Comparison of ENCODE assay signal across 1 cellular context in the genomic region with DNA sequence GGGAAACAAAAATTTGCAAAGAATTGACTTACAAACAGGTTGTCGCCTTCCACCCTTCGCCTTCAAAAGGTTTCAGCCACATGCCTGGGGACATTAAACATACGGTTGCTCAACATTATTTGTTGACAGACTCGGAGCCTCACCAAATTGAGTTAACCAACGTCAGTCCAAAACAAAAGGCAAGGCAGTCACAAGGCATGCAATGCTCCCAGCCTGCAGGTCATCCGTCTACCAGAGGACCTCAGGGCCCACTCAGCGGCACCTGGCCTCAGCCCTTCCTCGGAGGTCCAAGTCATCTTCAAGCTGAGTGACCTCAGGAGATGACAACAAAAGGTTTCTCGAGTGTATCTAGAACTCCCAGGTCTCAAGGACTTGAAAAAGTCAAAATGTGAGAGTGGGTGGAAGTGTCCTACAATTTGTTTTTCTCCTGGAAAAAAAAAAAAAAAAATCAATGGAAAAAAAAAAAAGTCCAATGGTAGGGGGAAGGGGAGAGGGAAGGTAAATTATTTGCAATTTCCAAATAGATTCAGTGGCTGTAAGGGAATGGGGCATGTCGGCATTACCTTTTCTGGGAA.
TF ChIP-seq lines count a peak whose summit lies in the region.

No MANE protein-coding gene starts in this region.

TF ChIP-seq in HepG2, 621 proteins besides CTCF, POLR2A, EP300 and RAD21 (continued from another document and continues in another):
- TF ChIP-seq, protein P1, sequence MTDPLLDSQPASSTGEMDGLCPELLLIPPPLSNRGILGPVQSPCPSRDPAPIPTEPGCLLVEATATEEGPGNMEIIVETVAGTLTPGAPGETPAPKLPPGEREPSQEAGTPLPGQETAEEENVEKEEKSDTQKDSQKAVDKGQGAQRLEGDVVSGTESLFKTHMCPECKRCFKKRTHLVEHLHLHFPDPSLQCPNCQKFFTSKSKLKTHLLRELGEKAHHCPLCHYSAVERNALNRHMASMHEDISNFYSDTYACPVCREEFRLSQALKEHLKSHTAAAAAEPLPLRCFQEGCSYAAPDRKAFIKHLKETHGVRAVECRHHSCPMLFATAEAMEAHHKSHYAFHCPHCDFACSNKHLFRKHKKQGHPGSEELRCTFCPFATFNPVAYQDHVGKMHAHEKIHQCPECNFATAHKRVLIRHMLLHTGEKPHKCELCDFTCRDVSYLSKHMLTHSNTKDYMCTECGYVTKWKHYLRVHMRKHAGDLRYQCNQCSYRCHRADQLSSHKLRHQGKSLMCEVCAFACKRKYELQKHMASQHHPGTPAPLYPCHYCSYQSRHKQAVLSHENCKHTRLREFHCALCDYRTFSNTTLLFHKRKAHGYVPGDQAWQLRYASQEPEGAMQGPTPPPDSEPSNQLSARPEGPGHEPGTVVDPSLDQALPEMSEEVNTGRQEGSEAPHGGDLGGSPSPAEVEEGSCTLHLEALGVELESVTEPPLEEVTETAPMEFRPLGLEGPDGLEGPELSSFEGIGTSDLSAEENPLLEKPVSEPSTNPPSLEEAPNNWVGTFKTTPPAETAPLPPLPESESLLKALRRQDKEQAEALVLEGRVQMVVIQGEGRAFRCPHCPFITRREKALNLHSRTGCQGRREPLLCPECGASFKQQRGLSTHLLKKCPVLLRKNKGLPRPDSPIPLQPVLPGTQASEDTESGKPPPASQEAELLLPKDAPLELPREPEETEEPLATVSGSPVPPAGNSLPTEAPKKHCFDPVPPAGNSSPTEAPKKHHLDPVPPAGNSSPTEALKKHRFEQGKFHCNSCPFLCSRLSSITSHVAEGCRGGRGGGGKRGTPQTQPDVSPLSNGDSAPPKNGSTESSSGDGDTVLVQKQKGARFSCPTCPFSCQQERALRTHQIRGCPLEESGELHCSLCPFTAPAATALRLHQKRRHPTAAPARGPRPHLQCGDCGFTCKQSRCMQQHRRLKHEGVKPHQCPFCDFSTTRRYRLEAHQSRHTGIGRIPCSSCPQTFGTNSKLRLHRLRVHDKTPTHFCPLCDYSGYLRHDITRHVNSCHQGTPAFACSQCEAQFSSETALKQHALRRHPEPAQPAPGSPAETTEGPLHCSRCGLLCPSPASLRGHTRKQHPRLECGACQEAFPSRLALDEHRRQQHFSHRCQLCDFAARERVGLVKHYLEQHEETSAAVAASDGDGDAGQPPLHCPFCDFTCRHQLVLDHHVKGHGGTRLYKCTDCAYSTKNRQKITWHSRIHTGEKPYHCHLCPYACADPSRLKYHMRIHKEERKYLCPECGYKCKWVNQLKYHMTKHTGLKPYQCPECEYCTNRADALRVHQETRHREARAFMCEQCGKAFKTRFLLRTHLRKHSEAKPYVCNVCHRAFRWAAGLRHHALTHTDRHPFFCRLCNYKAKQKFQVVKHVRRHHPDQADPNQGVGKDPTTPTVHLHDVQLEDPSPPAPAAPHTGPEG (CRISPR knock-in tag; IDR thresholded peaks at IDR 0.05), result peak; percentile 75; the same call in 1 of the 2 replicates
- peak; percentile 64; the same call in 1 of the 2 replicates for TF ChIP-seq HDAC1 (CRISPR knock-in tag; IDR thresholded peaks at IDR 0.05)
- TF ChIP-seq MIXL1 (CRISPR knock-in tag; IDR thresholded peaks at IDR 0.05), result peak; percentile 95
- no peak for TF ChIP-seq HES4 (CRISPR knock-in tag; IDR thresholded peaks at IDR 0.05; ENCODE audit: borderline replicate concordance)
- TF ChIP-seq, protein P2, sequence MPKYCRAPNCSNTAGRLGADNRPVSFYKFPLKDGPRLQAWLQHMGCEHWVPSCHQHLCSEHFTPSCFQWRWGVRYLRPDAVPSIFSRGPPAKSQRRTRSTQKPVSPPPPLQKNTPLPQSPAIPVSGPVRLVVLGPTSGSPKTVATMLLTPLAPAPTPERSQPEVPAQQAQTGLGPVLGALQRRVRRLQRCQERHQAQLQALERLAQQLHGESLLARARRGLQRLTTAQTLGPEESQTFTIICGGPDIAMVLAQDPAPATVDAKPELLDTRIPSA (CRISPR knock-in tag; IDR thresholded peaks at IDR 0.05; ENCODE audit: borderline replicate concordance), result 0 out of 2 replicates have a peak, but pooled peaks have one; percentile 49
- TF ChIP-seq, protein P3, sequence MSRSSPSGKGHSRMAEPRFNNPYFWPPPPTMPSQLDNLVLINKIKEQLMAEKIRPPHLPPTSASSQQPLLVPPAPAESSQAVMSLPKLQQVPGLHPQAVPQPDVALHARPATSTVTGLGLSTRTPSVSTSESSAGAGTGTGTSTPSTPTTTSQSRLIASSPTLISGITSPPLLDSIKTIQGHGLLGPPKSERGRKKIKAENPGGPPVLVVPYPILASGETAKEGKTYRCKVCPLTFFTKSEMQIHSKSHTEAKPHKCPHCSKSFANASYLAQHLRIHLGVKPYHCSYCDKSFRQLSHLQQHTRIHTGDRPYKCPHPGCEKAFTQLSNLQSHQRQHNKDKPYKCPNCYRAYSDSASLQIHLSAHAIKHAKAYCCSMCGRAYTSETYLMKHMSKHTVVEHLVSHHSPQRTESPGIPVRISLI (CRISPR knock-in tag; IDR thresholded peaks at IDR 0.05; ENCODE audit: borderline replicate concordance), result peak; percentile 82
- peak; percentile 77; the same call in 1 of the 2 replicates for TF ChIP-seq SNAPC2 (CRISPR knock-in tag; IDR thresholded peaks at IDR 0.05)
- TF ChIP-seq HOXD1 (CRISPR knock-in tag; IDR thresholded peaks at IDR 0.05), result no peak
- no peak for TF ChIP-seq ATM (IDR thresholded peaks at IDR 0.05; ENCODE audit: borderline replicate concordance)
- TF ChIP-seq KLF11 (CRISPR knock-in tag; IDR thresholded peaks at IDR 0.05), result peak; percentile 92
- TF ChIP-seq, protein P4, sequence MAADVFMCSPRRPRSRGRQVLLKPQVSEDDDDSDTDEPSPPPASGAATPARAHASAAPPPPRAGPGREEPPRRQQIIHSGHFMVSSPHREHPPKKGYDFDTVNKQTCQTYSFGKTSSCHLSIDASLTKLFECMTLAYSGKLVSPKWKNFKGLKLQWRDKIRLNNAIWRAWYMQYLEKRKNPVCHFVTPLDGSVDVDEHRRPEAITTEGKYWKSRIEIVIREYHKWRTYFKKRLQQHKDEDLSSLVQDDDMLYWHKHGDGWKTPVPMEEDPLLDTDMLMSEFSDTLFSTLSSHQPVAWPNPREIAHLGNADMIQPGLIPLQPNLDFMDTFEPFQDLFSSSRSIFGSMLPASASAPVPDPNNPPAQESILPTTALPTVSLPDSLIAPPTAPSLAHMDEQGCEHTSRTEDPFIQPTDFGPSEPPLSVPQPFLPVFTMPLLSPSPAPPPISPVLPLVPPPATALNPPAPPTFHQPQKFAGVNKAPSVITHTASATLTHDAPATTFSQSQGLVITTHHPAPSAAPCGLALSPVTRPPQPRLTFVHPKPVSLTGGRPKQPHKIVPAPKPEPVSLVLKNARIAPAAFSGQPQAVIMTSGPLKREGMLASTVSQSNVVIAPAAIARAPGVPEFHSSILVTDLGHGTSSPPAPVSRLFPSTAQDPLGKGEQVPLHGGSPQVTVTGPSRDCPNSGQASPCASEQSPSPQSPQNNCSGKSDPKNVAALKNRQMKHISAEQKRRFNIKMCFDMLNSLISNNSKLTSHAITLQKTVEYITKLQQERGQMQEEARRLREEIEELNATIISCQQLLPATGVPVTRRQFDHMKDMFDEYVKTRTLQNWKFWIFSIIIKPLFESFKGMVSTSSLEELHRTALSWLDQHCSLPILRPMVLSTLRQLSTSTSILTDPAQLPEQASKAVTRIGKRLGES (CRISPR knock-in tag; IDR thresholded peaks at IDR 0.05; ENCODE audit: borderline replicate concordance), result peak; percentile 74; the same call in 1 of the 2 replicates
- TF ChIP-seq, protein P5, sequence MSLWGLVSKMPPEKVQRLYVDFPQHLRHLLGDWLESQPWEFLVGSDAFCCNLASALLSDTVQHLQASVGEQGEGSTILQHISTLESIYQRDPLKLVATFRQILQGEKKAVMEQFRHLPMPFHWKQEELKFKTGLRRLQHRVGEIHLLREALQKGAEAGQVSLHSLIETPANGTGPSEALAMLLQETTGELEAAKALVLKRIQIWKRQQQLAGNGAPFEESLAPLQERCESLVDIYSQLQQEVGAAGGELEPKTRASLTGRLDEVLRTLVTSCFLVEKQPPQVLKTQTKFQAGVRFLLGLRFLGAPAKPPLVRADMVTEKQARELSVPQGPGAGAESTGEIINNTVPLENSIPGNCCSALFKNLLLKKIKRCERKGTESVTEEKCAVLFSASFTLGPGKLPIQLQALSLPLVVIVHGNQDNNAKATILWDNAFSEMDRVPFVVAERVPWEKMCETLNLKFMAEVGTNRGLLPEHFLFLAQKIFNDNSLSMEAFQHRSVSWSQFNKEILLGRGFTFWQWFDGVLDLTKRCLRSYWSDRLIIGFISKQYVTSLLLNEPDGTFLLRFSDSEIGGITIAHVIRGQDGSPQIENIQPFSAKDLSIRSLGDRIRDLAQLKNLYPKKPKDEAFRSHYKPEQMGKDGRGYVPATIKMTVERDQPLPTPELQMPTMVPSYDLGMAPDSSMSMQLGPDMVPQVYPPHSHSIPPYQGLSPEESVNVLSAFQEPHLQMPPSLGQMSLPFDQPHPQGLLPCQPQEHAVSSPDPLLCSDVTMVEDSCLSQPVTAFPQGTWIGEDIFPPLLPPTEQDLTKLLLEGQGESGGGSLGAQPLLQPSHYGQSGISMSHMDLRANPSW (CRISPR knock-in tag; IDR thresholded peaks at IDR 0.05; ENCODE audit: borderline replicate concordance), result no peak
- TF ChIP-seq NRL (CRISPR knock-in tag; IDR thresholded peaks at IDR 0.05; ENCODE audit: borderline replicate concordance), result no peak
- TF ChIP-seq, protein P6, sequence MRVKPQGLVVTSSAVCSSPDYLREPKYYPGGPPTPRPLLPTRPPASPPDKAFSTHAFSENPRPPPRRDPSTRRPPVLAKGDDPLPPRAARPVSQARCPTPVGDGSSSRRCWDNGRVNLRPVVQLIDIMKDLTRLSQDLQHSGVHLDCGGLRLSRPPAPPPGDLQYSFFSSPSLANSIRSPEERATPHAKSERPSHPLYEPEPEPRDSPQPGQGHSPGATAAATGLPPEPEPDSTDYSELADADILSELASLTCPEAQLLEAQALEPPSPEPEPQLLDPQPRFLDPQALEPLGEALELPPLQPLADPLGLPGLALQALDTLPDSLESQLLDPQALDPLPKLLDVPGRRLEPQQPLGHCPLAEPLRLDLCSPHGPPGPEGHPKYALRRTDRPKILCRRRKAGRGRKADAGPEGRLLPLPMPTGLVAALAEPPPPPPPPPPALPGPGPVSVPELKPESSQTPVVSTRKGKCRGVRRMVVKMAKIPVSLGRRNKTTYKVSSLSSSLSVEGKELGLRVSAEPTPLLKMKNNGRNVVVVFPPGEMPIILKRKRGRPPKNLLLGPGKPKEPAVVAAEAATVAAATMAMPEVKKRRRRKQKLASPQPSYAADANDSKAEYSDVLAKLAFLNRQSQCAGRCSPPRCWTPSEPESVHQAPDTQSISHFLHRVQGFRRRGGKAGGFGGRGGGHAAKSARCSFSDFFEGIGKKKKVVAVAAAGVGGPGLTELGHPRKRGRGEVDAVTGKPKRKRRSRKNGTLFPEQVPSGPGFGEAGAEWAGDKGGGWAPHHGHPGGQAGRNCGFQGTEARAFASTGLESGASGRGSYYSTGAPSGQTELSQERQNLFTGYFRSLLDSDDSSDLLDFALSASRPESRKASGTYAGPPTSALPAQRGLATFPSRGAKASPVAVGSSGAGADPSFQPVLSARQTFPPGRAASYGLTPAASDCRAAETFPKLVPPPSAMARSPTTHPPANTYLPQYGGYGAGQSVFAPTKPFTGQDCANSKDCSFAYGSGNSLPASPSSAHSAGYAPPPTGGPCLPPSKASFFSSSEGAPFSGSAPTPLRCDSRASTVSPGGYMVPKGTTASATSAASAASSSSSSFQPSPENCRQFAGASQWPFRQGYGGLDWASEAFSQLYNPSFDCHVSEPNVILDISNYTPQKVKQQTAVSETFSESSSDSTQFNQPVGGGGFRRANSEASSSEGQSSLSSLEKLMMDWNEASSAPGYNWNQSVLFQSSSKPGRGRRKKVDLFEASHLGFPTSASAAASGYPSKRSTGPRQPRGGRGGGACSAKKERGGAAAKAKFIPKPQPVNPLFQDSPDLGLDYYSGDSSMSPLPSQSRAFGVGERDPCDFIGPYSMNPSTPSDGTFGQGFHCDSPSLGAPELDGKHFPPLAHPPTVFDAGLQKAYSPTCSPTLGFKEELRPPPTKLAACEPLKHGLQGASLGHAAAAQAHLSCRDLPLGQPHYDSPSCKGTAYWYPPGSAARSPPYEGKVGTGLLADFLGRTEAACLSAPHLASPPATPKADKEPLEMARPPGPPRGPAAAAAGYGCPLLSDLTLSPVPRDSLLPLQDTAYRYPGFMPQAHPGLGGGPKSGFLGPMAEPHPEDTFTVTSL (CRISPR knock-in tag; IDR thresholded peaks at IDR 0.05; ENCODE audit: borderline replicate concordance), result peak; percentile 77; the same call in 1 of the 2 replicates
- TF ChIP-seq ZNF644 (CRISPR knock-in tag; IDR thresholded peaks at IDR 0.05; ENCODE audit: low read depth), result no peak
- TF ChIP-seq, protein P7, sequence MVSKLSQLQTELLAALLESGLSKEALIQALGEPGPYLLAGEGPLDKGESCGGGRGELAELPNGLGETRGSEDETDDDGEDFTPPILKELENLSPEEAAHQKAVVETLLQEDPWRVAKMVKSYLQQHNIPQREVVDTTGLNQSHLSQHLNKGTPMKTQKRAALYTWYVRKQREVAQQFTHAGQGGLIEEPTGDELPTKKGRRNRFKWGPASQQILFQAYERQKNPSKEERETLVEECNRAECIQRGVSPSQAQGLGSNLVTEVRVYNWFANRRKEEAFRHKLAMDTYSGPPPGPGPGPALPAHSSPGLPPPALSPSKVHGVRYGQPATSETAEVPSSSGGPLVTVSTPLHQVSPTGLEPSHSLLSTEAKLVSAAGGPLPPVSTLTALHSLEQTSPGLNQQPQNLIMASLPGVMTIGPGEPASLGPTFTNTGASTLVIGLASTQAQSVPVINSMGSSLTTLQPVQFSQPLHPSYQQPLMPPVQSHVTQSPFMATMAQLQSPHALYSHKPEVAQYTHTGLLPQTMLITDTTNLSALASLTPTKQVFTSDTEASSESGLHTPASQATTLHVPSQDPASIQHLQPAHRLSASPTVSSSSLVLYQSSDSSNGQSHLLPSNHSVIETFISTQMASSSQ (IDR thresholded peaks at IDR 0.05; ENCODE audit: low read depth), result no peak
- TF ChIP-seq, protein P7 (CRISPR knock-in tag; IDR thresholded peaks at IDR 0.05; ENCODE audit: borderline replicate concordance), result no peak
- TF ChIP-seq, protein P8, sequence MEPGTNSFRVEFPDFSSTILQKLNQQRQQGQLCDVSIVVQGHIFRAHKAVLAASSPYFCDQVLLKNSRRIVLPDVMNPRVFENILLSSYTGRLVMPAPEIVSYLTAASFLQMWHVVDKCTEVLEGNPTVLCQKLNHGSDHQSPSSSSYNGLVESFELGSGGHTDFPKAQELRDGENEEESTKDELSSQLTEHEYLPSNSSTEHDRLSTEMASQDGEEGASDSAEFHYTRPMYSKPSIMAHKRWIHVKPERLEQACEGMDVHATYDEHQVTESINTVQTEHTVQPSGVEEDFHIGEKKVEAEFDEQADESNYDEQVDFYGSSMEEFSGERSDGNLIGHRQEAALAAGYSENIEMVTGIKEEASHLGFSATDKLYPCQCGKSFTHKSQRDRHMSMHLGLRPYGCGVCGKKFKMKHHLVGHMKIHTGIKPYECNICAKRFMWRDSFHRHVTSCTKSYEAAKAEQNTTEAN (CRISPR knock-in tag; conservative IDR thresholded peaks at IDR 0.05), result peak; percentile 97
- peak; percentile 97 for TF ChIP-seq NKX3-1 (CRISPR knock-in tag; IDR thresholded peaks at IDR 0.05)
- TF ChIP-seq YEATS4 (CRISPR knock-in tag; IDR thresholded peaks at IDR 0.05; ENCODE audit: borderline replicate concordance), result peak; percentile 65
- peak; percentile 65; the same call in 1 of the 2 replicates for TF ChIP-seq ZNF253 (CRISPR knock-in tag; IDR thresholded peaks at IDR 0.05; ENCODE audit: borderline replicate concordance)
- peak; percentile 89 for TF ChIP-seq FOXA3 (CRISPR knock-in tag; IDR thresholded peaks at IDR 0.05)
